8 cellular contexts compared by ENCODE assay signal in genomic region chrX:12975999-12976558, GRCh38. TPM values are rescaled to one million over a fixed set of nuclear protein-coding genes. Genes with fewer than 3 reads are reported as not detected.
DNase-seq lines count a peak whose midpoint lies in the region; ATAC-seq and TF ChIP-seq lines count a peak whose summit lies in the region.

No MANE protein-coding gene starts in this region.

- H3K27ac ChIP-seq in heart right ventricle: peak overlapping the region; percentile 88 to 99 (median 96)

- TF ChIP-seq CTCF in heart right ventricle (IDR thresholded peaks at IDR 0.05): no peak

- WGBS in heart right ventricle, 2 donors: 0 to 2% methylated on average over 32 to 34 of the region's 34 CpGs

- peaks cover 34% of the 10 kb centered on the region for H3K4me1 Mint-ChIP-seq in activated naive CD8-positive, alpha-beta T cell treated with anti-CD3 and anti-CD28 coated beads, Interleukin-2, amount 10 ng/mL, durations not matched to agents 7 days and 5 days

- peak overlapping the region; percentile 98 for H3K27ac Mint-ChIP-seq in activated naive CD8-positive, alpha-beta T cell treated with anti-CD3 and anti-CD28 coated beads, Interleukin-2, amount 10 ng/mL, durations not matched to agents 7 days and 5 days

- H3K36me3 ChIP-seq in heart right ventricle: peaks cover 0 to 16% (median 0%) of the 10 kb centered on the region in 9 donors

- no peak for ATAC-seq in activated naive CD8-positive, alpha-beta T cell treated with anti-CD3 and anti-CD28 coated beads, Interleukin-2, amount 10 ng/mL, durations not matched to agents 7 days and 5 days (ENCODE audit: low read depth)
- peak in 5 of 8 donors; percentile 16 to 50 (median 31) for ATAC-seq in heart right ventricle
- ATAC-seq in GM18858 (IDR thresholded peaks at IDR 0.05; ENCODE audit: unreplicated experiment): no peak

- H3K4me3 Mint-ChIP-seq in activated naive CD8-positive, alpha-beta T cell treated with anti-CD3 and anti-CD28 coated beads, Interleukin-2, amount 10 ng/mL, durations not matched to agents 7 days and 5 days: peak overlapping the region; percentile 97

- no peaks in the 10 kb centered on the region for H3K27me3 Mint-ChIP-seq in activated naive CD8-positive, alpha-beta T cell treated with anti-CD3 and anti-CD28 coated beads, Interleukin-2, amount 10 ng/mL, durations not matched to agents 7 days and 5 days

- H3K27me3 ChIP-seq in heart right ventricle: peaks cover 0 to 59% (median 0%) of the 10 kb centered on the region in 7 donors

- H3K36me3 Mint-ChIP-seq in activated naive CD8-positive, alpha-beta T cell treated with anti-CD3 and anti-CD28 coated beads, Interleukin-2, amount 10 ng/mL, durations not matched to agents 7 days and 5 days: peaks cover 36% of the 10 kb centered on the region

- H3K9me3 Mint-ChIP-seq in activated naive CD8-positive, alpha-beta T cell treated with anti-CD3 and anti-CD28 coated beads, Interleukin-2, amount 10 ng/mL, durations not matched to agents 7 days and 5 days: no peaks in the 10 kb centered on the region

- intact Hi-C loops in heart right ventricle (cut with DNase I): loop anchor here in 8 of 10 donors (5.0 to 10.0 kb wide), 12 partner anchors 51 to 509 kb away; no protein-coding TSS in a partner anchor
- intact Hi-C loops in posterior vena cava (cut with DNase I): no loop called here

- POLR2A ChIA-PET in activated naive CD8-positive, alpha-beta T cell treated with anti-CD3 and anti-CD28 coated beads, Interleukin-2, amount 10 ng/mL, durations not matched to agents 7 days and 5 days (lab: Charles Lee): interaction anchor here (0.9 to 20.9 kb wide), 9 partner anchors 7 to 512 kb away, joined by 3 to 942 read pairs (median 12); no protein-coding TSS in a partner anchor

- DNase-seq in SIG-M5 treated with dmso at 0.1 percent for 504 hours (lab: John Stamatoyannopoulos, UW; ENCODE audit: unreplicated experiment) (peak; percentile 45), SIG-M5 (lab: John Stamatoyannopoulos, UW) (no peak), NCI-H774 (lab: John Stamatoyannopoulos, UW) (peak; percentile 8), heart right ventricle (peak in 1 of 2 donors; percentile 40), posterior vena cava (ENCODE audit: low spot score) (peak; percentile 88), T1000 (lab: John Stamatoyannopoulos, UW) (no peak)
- DNase-seq in activated naive CD8-positive, alpha-beta T cell treated with anti-CD3 and anti-CD28 coated beads, Interleukin-2, amount 10 ng/mL, durations not matched to agents 7 days and 5 days: peak; percentile 46

- H3K4me1 ChIP-seq in heart right ventricle: peaks cover 0 to 62% (median 2%) of the 10 kb centered on the region in 9 donors

- H3K9me3 ChIP-seq in heart right ventricle: peaks cover 0 to 4% (median 0%) of the 10 kb centered on the region in 11 donors

- H3K4me3 ChIP-seq in heart right ventricle: peak overlapping the region; percentile 50 to 98 (median 86)

RNA-seq across cellular contexts. Expression of gene TMSB4X, which starts 1.2 kb away (rescaled TPM):
- 1,000 to 10,000 TPM; 8,001 to 8,464 TPM for total RNA-seq in activated naive CD8-positive, alpha-beta T cell treated with anti-CD3 and anti-CD28 coated beads, Interleukin-2, amount 10 ng/mL, durations not matched to agents 7 days and 5 days
- total RNA-seq in heart right ventricle (1,000 to 10,000 TPM in 3 of 10 donors, 100 to 1,000 TPM in 7; 700 to 2,442 (median 850) TPM), posterior vena cava (1,000 to 10,000 TPM; 3,954 to 4,090 TPM)
- polyA plus RNA-seq in heart right ventricle: 1,000 to 10,000 TPM; 2,617 to 3,026 TPM

Comparison
In these comparisons a context has a peak if more than half of its experiments do, and no peak if none do; other contexts are left out.
1. DNase-seq: peak in SIG-M5 treated with dmso at 0.1 percent for 504 hours (single experiment), NCI-H774 (single experiment), activated naive CD8-positive, alpha-beta T cell treated with anti-CD3 and anti-CD28 coated beads, Interleukin-2, amount 10 ng/mL, durations not matched to agents 7 days and 5 days (single experiment) and posterior vena cava (single experiment); none in SIG-M5 (single experiment) and T1000 (single experiment).
2. ATAC-seq: peak in heart right ventricle (5 of 8); none in activated naive CD8-positive, alpha-beta T cell treated with anti-CD3 and anti-CD28 coated beads, Interleukin-2, amount 10 ng/mL, durations not matched to agents 7 days and 5 days (single experiment) and GM18858 (single experiment).
3. intact Hi-C loops: an anchor here in heart right ventricle (5.0 to 10.0 kb wide); none called in posterior vena cava.